In genomic region chr17:50147841-50148225, GRCh38 we compare ENCODE assay signal across 1 cellular context.
A peak's percentile ranks its signal among the peaks of the same experiment; 100 is the strongest.
TF ChIP-seq lines count a peak whose summit lies in the region.

No MANE protein-coding gene starts in this region.

TF ChIP-seq in HepG2, 621 proteins besides CTCF, POLR2A, EP300 and RAD21 (continued from another document and continues in another):
- TF ChIP-seq MXI1 (IDR thresholded peaks at IDR 0.05; ENCODE audit: borderline replicate concordance, low read depth, low read length) (peak; percentile 72; the same call in 2 of the 3 replicates), USF2 (IDR thresholded peaks at IDR 0.05; ENCODE audit: low read depth, low read length) (no peak), USF2 (CRISPR knock-in tag; IDR thresholded peaks at IDR 0.05; ENCODE audit: borderline replicate concordance) (no peak), SMARCE1 (IDR thresholded peaks at IDR 0.05; ENCODE audit: borderline replicate concordance) (no peak), ZNF558 (CRISPR knock-in tag; IDR thresholded peaks at IDR 0.05; ENCODE audit: borderline replicate concordance) (no peak), ADNP (CRISPR knock-in tag; IDR thresholded peaks at IDR 0.05) (no peak), ZNF639 (CRISPR knock-in tag; conservative IDR thresholded peaks at IDR 0.05) (no peak), THAP9 (CRISPR knock-in tag; IDR thresholded peaks at IDR 0.05; ENCODE audit: borderline replicate concordance) (no peak), RXRA (CRISPR knock-in tag; IDR thresholded peaks at IDR 0.05) (peak; percentile 20; the same call in 1 of the 2 replicates), ZNF788 (CRISPR knock-in tag; IDR thresholded peaks at IDR 0.05; ENCODE audit: borderline replicate concordance) (peak; percentile 78; the same call in 1 of the 2 replicates), ISX (CRISPR knock-in tag; conservative IDR thresholded peaks at IDR 0.05) (no peak), ZFAT (CRISPR knock-in tag; conservative IDR thresholded peaks at IDR 0.05) (no peak), ZNF800 (CRISPR knock-in tag; IDR thresholded peaks at IDR 0.05) (no peak), DBP (CRISPR knock-in tag; IDR thresholded peaks at IDR 0.05; ENCODE audit: not compliant biosample characterization) (no peak), MAFF (IDR thresholded peaks at IDR 0.05; ENCODE audit: low read depth, low read length) (no peak), MAF1 (CRISPR knock-in tag; IDR thresholded peaks at IDR 0.05; ENCODE audit: borderline replicate concordance) (no peak), AHR (CRISPR knock-in tag; IDR thresholded peaks at IDR 0.05) (no peak; the same call in 1 of the 2 replicates), TCF7L2 (IDR thresholded peaks at IDR 0.05; ENCODE audit: low read depth, low read length) (no peak), ZNF142 (CRISPR knock-in tag; IDR thresholded peaks at IDR 0.05) (no peak), TGIF2 (CRISPR knock-in tag; IDR thresholded peaks at IDR 0.05) (no peak; the same call in 1 of the 2 replicates), ZNF367 (CRISPR knock-in tag; IDR thresholded peaks at IDR 0.05; ENCODE audit: borderline replicate concordance) (no peak), ELF4 (CRISPR knock-in tag; IDR thresholded peaks at IDR 0.05; ENCODE audit: borderline replicate concordance) (no peak), ZNF652 (CRISPR knock-in tag; IDR thresholded peaks at IDR 0.05; ENCODE audit: borderline replicate concordance, low read depth) (peak; percentile 78; the same call in 1 of the 2 replicates), ONECUT2 (CRISPR knock-in tag; IDR thresholded peaks at IDR 0.05) (no peak), TBX3 (IDR thresholded peaks at IDR 0.05; ENCODE audit: borderline replicate concordance) (peak; percentile 52; the same call in 1 of the 2 replicates), ZMAT5 (CRISPR knock-in tag; IDR thresholded peaks at IDR 0.05; ENCODE audit: borderline replicate concordance, low read depth) (no peak), ZFP36L1 (CRISPR knock-in tag; IDR thresholded peaks at IDR 0.05) (no peak), ZNF678 (CRISPR knock-in tag; IDR thresholded peaks at IDR 0.05) (no peak), ZNF746 (CRISPR knock-in tag; IDR thresholded peaks at IDR 0.05) (no peak), HDAC1 (CRISPR knock-in tag; IDR thresholded peaks at IDR 0.05) (peak; percentile 62), ATF7-NPFF (CRISPR knock-in tag; IDR thresholded peaks at IDR 0.05; ENCODE audit: low read depth) (no peak), ZNF781 (CRISPR knock-in tag; IDR thresholded peaks at IDR 0.05; ENCODE audit: borderline replicate concordance, not compliant biosample characterization) (no peak), ZNF263 (CRISPR knock-in tag; IDR thresholded peaks at IDR 0.05) (no peak), NFYC (CRISPR knock-in tag; IDR thresholded peaks at IDR 0.05) (no peak), SALL1 (CRISPR knock-in tag; IDR thresholded peaks at IDR 0.05) (peak; percentile 56), ZBTB26 (CRISPR knock-in tag; IDR thresholded peaks at IDR 0.05; ENCODE audit: borderline replicate concordance) (no peak), HINFP (CRISPR knock-in tag; IDR thresholded peaks at IDR 0.05; ENCODE audit: low read depth) (no peak), ZBTB20 (CRISPR knock-in tag; IDR thresholded peaks at IDR 0.05; ENCODE audit: borderline replicate concordance, low read depth) (no peak), KLF6 (CRISPR knock-in tag; IDR thresholded peaks at IDR 0.05) (no peak), SKIL (CRISPR knock-in tag; IDR thresholded peaks at IDR 0.05; ENCODE audit: borderline replicate concordance) (no peak), KAT8 (CRISPR knock-in tag; IDR thresholded peaks at IDR 0.05) (peak; percentile 38; the same call in 1 of the 2 replicates), PHF5A (CRISPR knock-in tag; IDR thresholded peaks at IDR 0.05; ENCODE audit: low read depth, unreplicated experiment) (no peak)
